ENCODE assay signal across 28 cellular contexts in genomic region chr12:107973950-107974349, GRCh38.
"Had no signal": no experiment of that assay in that cellular context is flagged by ENCODE, and none has a peak within 500 bp of the region (broad histone marks: within the 10 kb centered on the region; RNA-seq: fewer than 3 reads in every experiment).

No MANE protein-coding gene starts in this region.

- H3K27me3 ChIP-seq: colonic mucosa had no signal

- H3K36me3 Mint-ChIP-seq: mesothelial cell of epicardium, naive B cell had no signal

- H3K4me3 Mint-ChIP-seq: dendritic cell treated with granulocyte-macrophage colony-stimulating factor and Interleukin-4, amounts not matched to agents 40 ng/mL and 50 ng/mL, for 4 days; effector memory CD8-positive, alpha-beta T cell; endodermal cell; mesothelial cell of epicardium; naive B cell had no signal

- H3K4me3 ChIP-seq: colonic mucosa, esophagus squamous epithelium, gastrocnemius medialis, heart right ventricle, left lung, lower lobe of right lung, mucosa of descending colon had no signal

- H3K4me1 ChIP-seq: colonic mucosa, esophagus squamous epithelium, gastrocnemius medialis, heart right ventricle, left lung, lower lobe of right lung had no signal

- FAIRE-seq: endometrium, islet of Langerhans, keratinocyte had no signal

- H3K27ac ChIP-seq: colonic mucosa, epithelial cell of prostate, esophagus squamous epithelium, gastrocnemius medialis, heart right ventricle, left lung, lower lobe of right lung had no signal

- H3K9me3 ChIP-seq: colonic mucosa, gastrocnemius medialis, lower lobe of right lung, mucosa of descending colon had no signal

- H3K9me3 Mint-ChIP-seq: dendritic cell treated with granulocyte-macrophage colony-stimulating factor and Interleukin-4, amounts not matched to agents 40 ng/mL and 50 ng/mL, for 4 days; effector memory CD8-positive, alpha-beta T cell had no signal

- H3K36me3 ChIP-seq: colonic mucosa, esophagus squamous epithelium, gastrocnemius medialis, heart right ventricle, left lung, lower lobe of right lung had no signal

- H3K27ac Mint-ChIP-seq: dendritic cell treated with granulocyte-macrophage colony-stimulating factor and Interleukin-4, amounts not matched to agents 40 ng/mL and 50 ng/mL, for 4 days; effector memory CD8-positive, alpha-beta T cell; endodermal cell; mesothelial cell of epicardium; naive B cell had no signal

- DNase-seq: colonic mucosa; cortex of kidney; effector CD8-positive, alpha-beta T cell; effector memory CD8-positive, alpha-beta T cell; endodermal cell; erythroblast; esophagus squamous epithelium; foreskin fibroblast; foreskin melanocyte; gastrocnemius medialis; glutamatergic neuron; head of caudate nucleus; heart right ventricle; hippocampal formation; left cardiac atrium; left lung; left ventricle myocardium superior; lower lobe of right lung; mesenchymal stem cell; mucosa of descending colon; naive B cell had no signal

- ATAC-seq: effector memory CD8-positive, alpha-beta T cell; esophagus mucosa; gastrocnemius medialis; heart right ventricle; left cardiac atrium; left lung; left ventricle myocardium superior; lower lobe of right lung; mucosa of descending colon had no signal

- H3K4me1 Mint-ChIP-seq: endodermal cell, mesothelial cell of epicardium, naive B cell had no signal
